In genomic region chr20:10370091-10370887, GRCh38 we compare ENCODE assay signal across 1 cellular context.
TF ChIP-seq lines count a peak whose summit lies in the region.

No MANE protein-coding gene starts in this region.

TF ChIP-seq in HepG2, 621 proteins besides CTCF, POLR2A, EP300 and RAD21 (continued from another document and continues in another):
- TF ChIP-seq DNMT1 (CRISPR knock-in tag; IDR thresholded peaks at IDR 0.05) = no peak
- TF ChIP-seq ZNF597 (CRISPR knock-in tag; IDR thresholded peaks at IDR 0.05) = no peak
- no peak for TF ChIP-seq ZNF646 (CRISPR knock-in tag; IDR thresholded peaks at IDR 0.05)
- TF ChIP-seq CREM (IDR thresholded peaks at IDR 0.05) = peak; percentile 97
- no peak for TF ChIP-seq CREM (CRISPR knock-in tag; IDR thresholded peaks at IDR 0.05)
- TF ChIP-seq ZNF768 (CRISPR knock-in tag; IDR thresholded peaks at IDR 0.05) = no peak
- no peak for TF ChIP-seq GTF3A (CRISPR knock-in tag; conservative IDR thresholded peaks at IDR 0.05)
- TF ChIP-seq CSRNP2 (CRISPR knock-in tag; conservative IDR thresholded peaks at IDR 0.05; ENCODE audit: low read depth) = no peak
- TF ChIP-seq KLF16 (CRISPR knock-in tag; IDR thresholded peaks at IDR 0.05) = peak in 1 of 2 experiments; percentile 79; a peak in 2 of 4 replicates
- no peak for TF ChIP-seq SETDB1 (CRISPR knock-in tag; IDR thresholded peaks at IDR 0.05; ENCODE audit: borderline replicate concordance)
- no peak for TF ChIP-seq ZBTB8A (CRISPR knock-in tag; IDR thresholded peaks at IDR 0.05; ENCODE audit: borderline replicate concordance, low read depth)
- TF ChIP-seq ZNF570 (CRISPR knock-in tag; IDR thresholded peaks at IDR 0.05; ENCODE audit: borderline replicate concordance) = no peak
- no peak; the same call in 1 of the 2 replicates for TF ChIP-seq ESRRA (CRISPR knock-in tag; IDR thresholded peaks at IDR 0.05; ENCODE audit: low read depth)
- TF ChIP-seq SAP130 (CRISPR knock-in tag; IDR thresholded peaks at IDR 0.05; ENCODE audit: low read depth) = peak; percentile 75
- TF ChIP-seq HDAC6 (IDR thresholded peaks at IDR 0.05; ENCODE audit: low read depth, low read length) = no peak
- TF ChIP-seq ZBTB44 (CRISPR knock-in tag; IDR thresholded peaks at IDR 0.05) = no peak
- no peak for TF ChIP-seq ADNP (CRISPR knock-in tag; IDR thresholded peaks at IDR 0.05)
- TF ChIP-seq ZNF746 (CRISPR knock-in tag; IDR thresholded peaks at IDR 0.05) = no peak
- TF ChIP-seq KLF6 (CRISPR knock-in tag; IDR thresholded peaks at IDR 0.05) = peak; percentile 50; the same call in 1 of the 2 replicates
- TF ChIP-seq ATF2 (CRISPR knock-in tag; IDR thresholded peaks at IDR 0.05) = peak; percentile 96
- TF ChIP-seq ZNF615 (CRISPR knock-in tag; IDR thresholded peaks at IDR 0.05; ENCODE audit: borderline replicate concordance) = no peak
- no peak for TF ChIP-seq ZNF143 (CRISPR knock-in tag; IDR thresholded peaks at IDR 0.05)
- no peak for TF ChIP-seq ZFP36L2 (CRISPR knock-in tag; IDR thresholded peaks at IDR 0.05)
- TF ChIP-seq JUN (CRISPR knock-in tag; IDR thresholded peaks at IDR 0.05) = no peak
- peak; percentile 72 for TF ChIP-seq ZNF644 (CRISPR knock-in tag; IDR thresholded peaks at IDR 0.05; ENCODE audit: low read depth)
- 0 out of 2 replicates have a peak, but pooled peaks have one; percentile 21 for TF ChIP-seq ZBTB43 (CRISPR knock-in tag; conservative IDR thresholded peaks at IDR 0.05)
- TF ChIP-seq CENPBD1 (CRISPR knock-in tag; IDR thresholded peaks at IDR 0.05; ENCODE audit: borderline replicate concordance, low read depth) = 0 out of 2 replicates have a peak, but pooled peaks have one; percentile 67
- no peak for TF ChIP-seq NR0B2 (CRISPR knock-in tag; IDR thresholded peaks at IDR 0.05)
- TF ChIP-seq ZNF460 (CRISPR knock-in tag; IDR thresholded peaks at IDR 0.05; ENCODE audit: borderline replicate concordance) = no peak; the same call in 1 of the 2 replicates
- no peak for TF ChIP-seq ZNF280D (CRISPR knock-in tag; IDR thresholded peaks at IDR 0.05)
- TF ChIP-seq ZNF713 (CRISPR knock-in tag; IDR thresholded peaks at IDR 0.05) = no peak
- peak; percentile 100 for TF ChIP-seq ZNF710 (CRISPR knock-in tag; IDR thresholded peaks at IDR 0.05; ENCODE audit: borderline replicate concordance)
- no peak for TF ChIP-seq ZNF879 (CRISPR knock-in tag; IDR thresholded peaks at IDR 0.05)
- TF ChIP-seq ZNF207 (IDR thresholded peaks at IDR 0.05; ENCODE audit: borderline replicate concordance) = no peak
- TF ChIP-seq FOXK1 (CRISPR knock-in tag; IDR thresholded peaks at IDR 0.05; ENCODE audit: borderline replicate concordance, low read depth) = peak; percentile 83; the same call in 1 of the 2 replicates
- no peak for TF ChIP-seq ZNF639 (CRISPR knock-in tag; conservative IDR thresholded peaks at IDR 0.05)
- peak; percentile 85 for TF ChIP-seq TARDBP (CRISPR knock-in tag; IDR thresholded peaks at IDR 0.05)
- TF ChIP-seq NFYB (CRISPR knock-in tag; IDR thresholded peaks at IDR 0.05) = peak; percentile 40; the same call in 1 of the 2 replicates
- TF ChIP-seq IRF2 (CRISPR knock-in tag; IDR thresholded peaks at IDR 0.05) = peak; percentile 89
- TF ChIP-seq CCDC6 (CRISPR knock-in tag; IDR thresholded peaks at IDR 0.05) = no peak
- no peak for TF ChIP-seq ZNF773 (CRISPR knock-in tag; IDR thresholded peaks at IDR 0.05; ENCODE audit: borderline replicate concordance)
